In the genomic region with DNA sequence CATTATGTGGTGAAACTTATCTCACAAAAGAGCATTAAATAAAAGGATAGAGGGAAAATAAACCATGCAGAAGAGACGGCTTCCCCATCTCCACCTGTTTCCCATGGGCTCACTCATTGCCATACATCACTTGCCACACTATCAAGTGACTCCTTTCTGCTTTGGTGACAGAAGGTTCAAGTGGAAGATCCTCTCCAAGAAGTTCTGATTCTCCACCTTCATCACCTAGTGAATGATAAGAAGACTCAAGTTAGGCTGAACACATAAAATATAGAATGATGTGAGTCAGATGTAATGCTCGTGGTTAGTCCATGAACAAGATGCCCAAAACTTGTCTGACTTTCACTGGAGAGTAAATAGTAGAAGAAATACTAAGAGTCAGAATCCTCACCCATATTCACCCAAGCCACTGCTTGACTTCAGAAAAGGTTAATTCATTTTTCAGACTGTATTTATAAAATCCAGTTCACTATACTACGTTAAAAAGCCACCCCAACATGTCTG, we compare ENCODE assay signal across 20 cellular contexts.
DNase-seq lines count a peak whose midpoint lies in the region; ATAC-seq and TF ChIP-seq lines count a peak whose summit lies in the region.
"Had no signal": no experiment of that assay in that cellular context is flagged by ENCODE, and none has a peak within 500 bp of the region (broad histone marks: within the 10 kb centered on the region; RNA-seq: fewer than 3 reads in every experiment).

No MANE protein-coding gene starts in this region.

- H3K9me3 ChIP-seq in breast epithelium = no peaks in the 10 kb centered on the region
- no peaks in the 10 kb centered on the region for H3K9me3 ChIP-seq in vagina
- H3K9me3 ChIP-seq: MG63 had no signal

- no TSS peak for BruUV-seq in MCF 10A (replicated peaks; lab: Mats Ljungman, UMichigan)

- intact Hi-C loops in activated CD4-positive, alpha-beta T cell treated with anti-CD3 and anti-CD28 coated beads for 36 hours (cut with DNase I, micrococcal nuclease) = no loop called here
- intact Hi-C loops in MCF 10A (cut with micrococcal nuclease) = no loop called here
- intact Hi-C loops in breast epithelium (cut with DNase I; ENCODE audit: low total_unique reads) = no loop called here
- intact Hi-C loops in vagina (cut with DNase I) = no loop called here
- intact Hi-C loops in dorsolateral prefrontal cortex (cut with DNase I) = no loop called here

- CTCF ChIA-PET in activated CD4-positive, alpha-beta T cell treated with anti-CD3 and anti-CD28 coated beads for 36 hours (lab: Charles Lee) = interaction anchor here (1.1 to 1.6 kb wide), 4 partner anchors 10 to 116 kb away, joined by 3 to 8 read pairs (median 4); no protein-coding TSS in a partner anchor
- CTCF ChIA-PET in MCF 10A (lab: Yijun Ruan, JAX) = interaction anchor here (1.6 to 4.9 kb wide), 3 partner anchors 10 to 115 kb away, joined by 5 to 31 read pairs (median 31); no protein-coding TSS in a partner anchor

- POLR2A ChIA-PET in activated CD4-positive, alpha-beta T cell treated with anti-CD3 and anti-CD28 coated beads for 36 hours (lab: Charles Lee) = no interaction called here
- POLR2A ChIA-PET in MCF 10A (lab: Yijun Ruan, JAX) = interaction anchor here (1.1 to 2.3 kb wide), 2 partner anchors 11 to 155 kb away, joined by 5 to 13 read pairs; a partner anchor contains a TSS

- TF ChIP-seq POLR2A in breast epithelium (IDR thresholded peaks at IDR 0.05) (no peak), vagina (IDR thresholded peaks at IDR 0.05) (no peak)

- no peak overlapping the region for H3K4me3 Mint-ChIP-seq in activated CD4-positive, alpha-beta T cell treated with anti-CD3 and anti-CD28 coated beads for 36 hours
- no peak overlapping the region for H3K4me3 Mint-ChIP-seq in MCF 10A (ENCODE audit: unreplicated experiment)

- DNase-seq in activated CD4-positive, alpha-beta T cell treated with anti-CD3 and anti-CD28 coated beads for 36 hours = no peak
- DNase-seq in activated CD4-positive, alpha-beta T cell treated with anti-CD3 and anti-CD28 coated beads for 4 hours = no peak
- DNase-seq in MCF 10A (ENCODE audit: unreplicated experiment) (no peak), breast epithelium (ENCODE audit: low spot score in 2 of 2) (no peak), astrocyte of the spinal cord (ENCODE audit: low read depth, low spot score) (peak; percentile 38), vagina (ENCODE audit: extremely low spot score in 2 of 2) (no peak), H7 (no peak), dorsolateral prefrontal cortex (no peak)
- DNase-seq: 8988T, DMS 273 treated with DMSO at 0.1 percent for 48 hours, GDM1, GM23248, KBM-7, MG63, NCI-H1092, NCI-H2081 treated with DMSO at 0.1 percent for 48 hours, NCI-H510A treated with DMSO at 0.1 percent for 48 hours had no signal

- no peaks in the 10 kb centered on the region for H3K27me3 Mint-ChIP-seq in activated CD4-positive, alpha-beta T cell treated with anti-CD3 and anti-CD28 coated beads for 36 hours
- no peaks in the 10 kb centered on the region for H3K27me3 Mint-ChIP-seq in MCF 10A (ENCODE audit: insufficient read depth, unreplicated experiment)

- H3K27me3 ChIP-seq in breast epithelium (no peaks in the 10 kb centered on the region), vagina (no peaks in the 10 kb centered on the region), H7 (ENCODE audit: control insufficient read depth, insufficient read depth, low read length) (no peaks in the 10 kb centered on the region), dorsolateral prefrontal cortex (no peaks in the 10 kb centered on the region)
- H3K27me3 ChIP-seq: MG63 had no signal

- no peak for TF ChIP-seq CTCF in MCF 10A (IDR thresholded peaks at IDR 0.05; ENCODE audit: unreplicated experiment)
- no peak for TF ChIP-seq CTCF in breast epithelium (IDR thresholded peaks at IDR 0.05)
- TF ChIP-seq CTCF in astrocyte of the spinal cord (IDR thresholded peaks at IDR 0.05; ENCODE audit: low read depth, low read length) = no peak
- TF ChIP-seq CTCF in vagina (IDR thresholded peaks at IDR 0.05) = no peak
- no peak for TF ChIP-seq CTCF in dorsolateral prefrontal cortex (IDR thresholded peaks at IDR 0.05 in 54 of 56, conservative IDR thresholded peaks at IDR 0.05 in 2 of 56; ENCODE audit: low read depth in 1 of 56, partially characterized antibody in 56 of 56)

- no peak overlapping the region for H3K27ac Mint-ChIP-seq in activated CD4-positive, alpha-beta T cell treated with anti-CD3 and anti-CD28 coated beads for 36 hours
- peak overlapping the region; percentile 20 for H3K27ac Mint-ChIP-seq in MCF 10A (ENCODE audit: low read depth, unreplicated experiment)

- H3K4me1 ChIP-seq in breast epithelium = no peaks in the 10 kb centered on the region
- peaks cover 33% of the 10 kb centered on the region for H3K4me1 ChIP-seq in vagina

- H3K36me3 Mint-ChIP-seq in activated CD4-positive, alpha-beta T cell treated with anti-CD3 and anti-CD28 coated beads for 36 hours (ENCODE audit: low read depth) = peaks cover 27% of the 10 kb centered on the region
- H3K36me3 Mint-ChIP-seq in MCF 10A (ENCODE audit: insufficient read depth, unreplicated experiment) = peaks cover 58% of the 10 kb centered on the region

- H3K4me1 Mint-ChIP-seq in activated CD4-positive, alpha-beta T cell treated with anti-CD3 and anti-CD28 coated beads for 36 hours = peaks cover 6% of the 10 kb centered on the region
- no peaks in the 10 kb centered on the region for H3K4me1 Mint-ChIP-seq in MCF 10A (ENCODE audit: insufficient read depth, unreplicated experiment)

- in situ Hi-C loops in astrocyte of the spinal cord (cut with HindIII; ENCODE audit: low sequenced_read_pairs) = no loop called here

- H3K36me3 ChIP-seq in breast epithelium (no peaks in the 10 kb centered on the region), vagina (peaks cover 0 to 29% of the 10 kb centered on the region in 2 donors), H7 (replicated peaks; ENCODE audit: control insufficient read depth, insufficient read depth, low read length) (peaks cover 4% of the 10 kb centered on the region)

- H3K4me3 ChIP-seq in breast epithelium (no peak overlapping the region), astrocyte of the spinal cord (ENCODE audit: low read depth, low read length) (no peak overlapping the region), vagina (no peak overlapping the region), H7 (ENCODE audit: insufficient read depth, low read depth, low read length) (no peak overlapping the region), dorsolateral prefrontal cortex (no peak overlapping the region)
- H3K4me3 ChIP-seq: GM23248, MG63 had no signal

- peak; percentile 73 for ATAC-seq in activated CD4-positive, alpha-beta T cell treated with anti-CD3 and anti-CD28 coated beads for 36 hours
- ATAC-seq: HCT116, Panc1, Right ventricle myocardium inferior had no signal

- H3K27ac ChIP-seq in breast epithelium = peak overlapping the region in 1 of 2 donors; percentile 40
- H3K27ac ChIP-seq in vagina = peak overlapping the region; percentile 60
- H3K27ac ChIP-seq in dorsolateral prefrontal cortex = peak overlapping the region in 5 of 59 donors; percentile 0 to 68 (median 7)
- H3K27ac ChIP-seq: GM23248 had no signal

- no peaks in the 10 kb centered on the region for H3K9me3 Mint-ChIP-seq in activated CD4-positive, alpha-beta T cell treated with anti-CD3 and anti-CD28 coated beads for 36 hours (ENCODE audit: low read depth)
- no peaks in the 10 kb centered on the region for H3K9me3 Mint-ChIP-seq in MCF 10A (ENCODE audit: unreplicated experiment)
